8 cellular contexts compared by ENCODE assay signal in the genomic region with DNA sequence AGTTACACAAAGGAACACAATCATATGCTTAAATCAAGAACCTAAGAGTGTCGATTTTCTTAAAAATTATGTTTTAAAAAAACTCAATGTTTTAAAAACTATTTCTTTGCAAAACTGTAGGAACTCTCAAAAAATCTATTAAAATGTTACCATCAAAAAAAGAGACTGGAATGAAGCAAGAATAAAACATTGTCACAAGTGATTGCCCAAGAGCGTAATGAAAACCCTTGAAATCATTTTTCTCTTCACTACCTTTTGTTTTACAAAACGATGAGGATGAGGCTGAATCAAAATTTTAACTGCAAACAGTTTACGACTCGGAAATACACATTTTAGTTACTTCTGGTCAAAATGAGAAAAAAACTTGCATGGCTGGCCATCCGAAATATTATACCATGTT. TPM values are rescaled to one million over a fixed set of nuclear protein-coding genes. Genes with fewer than 3 reads are reported as not detected.
A peak's percentile ranks its signal among the peaks of the same experiment; 100 is the strongest.
DNase-seq lines count a peak whose midpoint lies in the region; ATAC-seq, FAIRE-seq and TF ChIP-seq lines count a peak whose summit lies in the region.

No MANE protein-coding gene starts in this region.

- no peaks in the 10 kb centered on the region for H3K9me3 ChIP-seq in K562 (replicated peaks; ENCODE audit: control insufficient read depth, insufficient read depth, low read depth, low read length)
- H3K9me3 ChIP-seq in lung (ENCODE audit: control insufficient read depth in 2 of 2, insufficient read depth in 1 of 2, low read length in 1 of 2), result no peaks in the 10 kb centered on the region

- peak overlapping the region; percentile 94 for H3K4me3 Mint-ChIP-seq in activated naive CD4-positive, alpha-beta T cell treated with anti-CD3 and anti-CD28 coated beads for 36 hours
- H3K4me3 Mint-ChIP-seq in type B pancreatic cell, result peak overlapping the region; percentile 99

- no peak for TF ChIP-seq CTCF in K562 (IDR thresholded peaks at IDR 0.05 in 2 of 3, conservative IDR thresholded peaks at IDR 0.05 in 1 of 3; ENCODE audit: insufficient read depth in 2 of 3, low read depth in 1 of 3, low read length in 3 of 3)
- TF ChIP-seq CTCF in lung (IDR thresholded peaks at IDR 0.05; ENCODE audit: control extremely low read depth, extremely low read depth), result no peak
- TF ChIP-seq CTCF in type B pancreatic cell (conservative IDR thresholded peaks at IDR 0.05), result no peak

- WGBS in K562 (ENCODE audit: insufficient coverage, low coverage, missing lambda C conversion rate), result 0% methylated on average over 6 of the region's 6 CpGs
- 2 to 6% methylated on average over 6 of the region's 6 CpGs for WGBS in lung, 2 donors

- TF ChIP-seq EP300 in K562 (IDR thresholded peaks at IDR 0.05; ENCODE audit: low read length), result no peak

- peaks cover 41% of the 10 kb centered on the region for H3K36me3 ChIP-seq in K562 (ENCODE audit: control insufficient read depth, insufficient read depth, low read length)
- H3K36me3 ChIP-seq in lung (ENCODE audit: control insufficient read depth in 2 of 2, insufficient read depth in 2 of 2, low read length in 2 of 2), result peaks cover under 1 to 2% of the 10 kb centered on the region in 2 donors

- no peak for TF ChIP-seq RAD21 in K562 (CRISPR knock-in tag; conservative IDR thresholded peaks at IDR 0.05 in 1 of 2, IDR thresholded peaks at IDR 0.05 in 1 of 2)

- H3K36me3 Mint-ChIP-seq in activated naive CD4-positive, alpha-beta T cell treated with anti-CD3 and anti-CD28 coated beads for 36 hours (ENCODE audit: low read depth), result peaks cover 45% of the 10 kb centered on the region
- peaks cover 29% of the 10 kb centered on the region for H3K36me3 Mint-ChIP-seq in type B pancreatic cell

- POLR2A ChIA-PET in K562 (lab: Yijun Ruan, JAX), result interaction anchor here (0.9 to 2.3 kb wide), 5 partner anchors 10 to 25 kb away, joined by 3 to 12 read pairs (median 7); no protein-coding TSS in a partner anchor

- peaks cover 55% of the 10 kb centered on the region for H3K4me1 Mint-ChIP-seq in activated naive CD4-positive, alpha-beta T cell treated with anti-CD3 and anti-CD28 coated beads for 36 hours (ENCODE audit: low read depth)
- H3K4me1 Mint-ChIP-seq in type B pancreatic cell (ENCODE audit: unreplicated experiment), result peaks cover 26% of the 10 kb centered on the region

- H3K4me2 ChIP-seq in K562 (ENCODE audit: insufficient read depth, low read length), result peak overlapping the region; percentile 97

- in situ Hi-C loops in K562 (cut with MboI), result no loop called here

- no TSS peak for BruUV-seq in K562 (replicated peaks; lab: Mats Ljungman, UMichigan)

- H3K27ac ChIP-seq in K562 (ENCODE audit: extremely low read depth, low read depth, low read length), result peak overlapping the region; percentile 98
- no peak overlapping the region for H3K27ac ChIP-seq in lung (ENCODE audit: low read depth in 1 of 2, low read length in 1 of 2)

- no peak for DNase-seq in activated naive CD4-positive, alpha-beta T cell treated with anti-CD3 and anti-CD28 coated beads for 36 hours
- no peak for DNase-seq in activated naive CD4-positive, alpha-beta T cell (lab: John Stamatoyannopoulos, UW)
- DNase-seq in K562 (ENCODE audit: extremely low read depth in 1 of 4, low spot score in 3 of 4), result no peak
- no peak for DNase-seq in lung (ENCODE audit: low spot score)
- DNase-seq in type B pancreatic cell (ENCODE audit: extremely low spot score, unreplicated experiment), result no peak
- no peak for DNase-seq in SW480 (ENCODE audit: low spot score)
- no peak for DNase-seq in HuH-7.5 (ENCODE audit: low spot score)
- no peak for DNase-seq in NCI-H2107 (lab: John Stamatoyannopoulos, UW)

- H3K27me3 Mint-ChIP-seq in activated naive CD4-positive, alpha-beta T cell treated with anti-CD3 and anti-CD28 coated beads for 36 hours (ENCODE audit: low read depth), result no peaks in the 10 kb centered on the region
- H3K27me3 Mint-ChIP-seq in type B pancreatic cell, result no peaks in the 10 kb centered on the region

- H3K9ac ChIP-seq in K562 (ENCODE audit: insufficient read depth in 1 of 2, low read depth in 2 of 2, low read length in 2 of 2), result peak overlapping the region; percentile 98 to 100; a peak in 3 of 4 replicates

- peak overlapping the region; percentile 100 for H3K27ac Mint-ChIP-seq in activated naive CD4-positive, alpha-beta T cell treated with anti-CD3 and anti-CD28 coated beads for 36 hours
- peak overlapping the region; percentile 100 for H3K27ac Mint-ChIP-seq in type B pancreatic cell

- CTCF ChIA-PET in activated naive CD4-positive, alpha-beta T cell treated with anti-CD3 and anti-CD28 coated beads for 36 hours (lab: Charles Lee), result interaction anchor here (1.4 to 2.4 kb wide), 3 partner anchors 46 to 86 kb away, joined by 3 to 6 read pairs (median 4); no protein-coding TSS in a partner anchor
- CTCF ChIA-PET in K562 (lab: Yijun Ruan, JAX; ENCODE audit: low intra/inter-chr PET ratio), result no interaction called here

- H3K4me3 ChIP-seq in K562, result peak overlapping the region; percentile 70
- peak overlapping the region; percentile 92 for H3K4me3 ChIP-seq in lung

- H3K4me1 ChIP-seq in K562 (replicated peaks in 1 of 2; ENCODE audit: control insufficient read depth in 2 of 2, insufficient read depth in 2 of 2, low read length in 2 of 2) (peaks cover 7 to 16% of the 10 kb centered on the region in 2 experiments; a peak in 4 of 5 replicates), lung (ENCODE audit: control insufficient read depth in 2 of 2, insufficient read depth in 2 of 2, low read length in 2 of 2) (peaks cover 4 to 13% of the 10 kb centered on the region in 2 donors)

- FAIRE-seq in K562 (lab: Jason Lieb, UNC), result no peak

- TF ChIP-seq POLR2A in K562 (conservative IDR thresholded peaks at IDR 0.05), result no peak

- peaks cover 98% of the 10 kb centered on the region for H3K79me2 ChIP-seq in K562 (ENCODE audit: control insufficient read depth, insufficient read depth, low read length)

- no peak overlapping the region for H2AFZ ChIP-seq in K562 (ENCODE audit: low read depth, low read length)

- ATAC-seq in K562, result no peak
- ATAC-seq in lung (ENCODE audit: insufficient read depth, low FRiP score), result no peak

- no peaks in the 10 kb centered on the region for H3K9me3 Mint-ChIP-seq in activated naive CD4-positive, alpha-beta T cell treated with anti-CD3 and anti-CD28 coated beads for 36 hours
- H3K9me3 Mint-ChIP-seq in type B pancreatic cell, result no peaks in the 10 kb centered on the region

- no peaks in the 10 kb centered on the region for H3K9me1 ChIP-seq in K562 (ENCODE audit: control insufficient read depth, insufficient read depth, low read length)

- H3K27me3 ChIP-seq in K562 (ENCODE audit: control insufficient read depth in 2 of 2, insufficient read depth in 2 of 2, low read length in 2 of 2), result no peaks in the 10 kb centered on the region
- H3K27me3 ChIP-seq in lung (ENCODE audit: control insufficient read depth, insufficient read depth), result no peaks in the 10 kb centered on the region

- H4K20me1 ChIP-seq in K562 (replicated peaks; ENCODE audit: control insufficient read depth, insufficient read depth, low read length), result peaks cover 9% of the 10 kb centered on the region; the same call in 1 of the 2 replicates

- intact Hi-C loops in activated naive CD4-positive, alpha-beta T cell treated with anti-CD3 and anti-CD28 coated beads for 36 hours (cut with micrococcal nuclease), result loop anchor here (5.0 to 10.0 kb wide), 2 partner anchors 131 to 1181 kb away; no protein-coding TSS in a partner anchor
- intact Hi-C loops in K562 (cut with micrococcal nuclease), result loop anchor here (10.0 kb wide), 1 partner anchor 289 kb away; the partner anchor contains the start of gene ABI1

RNA-seq across cellular contexts. Expression of gene YME1L1, which starts 0.9 kb away (rescaled TPM):
- total RNA-seq in activated naive CD4-positive, alpha-beta T cell treated with anti-CD3 and anti-CD28 coated beads for 36 hours, result 100 to 1,000 TPM; 107 to 108 TPM
- total RNA-seq in K562 (2011; cell fraction: chromatin; rRNA removed; ENCODE audit: low replicate concordance), result 42.7 and 99.2 TPM in 2 replicates
- 25.0 and 27.5 TPM in 2 replicates for total RNA-seq in K562 (2011; cell fraction: nucleolus; rRNA removed)
- 49.3 and 76.3 TPM in 2 replicates for total RNA-seq in K562 (2011; cell fraction: nucleoplasm; rRNA removed)
- total RNA-seq in K562 (2014; rRNA removed) (82.5 and 159 TPM in 2 replicates), K562 (2014; rRNA removed; fragmentation: Illumina TruSeq; extraction: Trizol) (136 and 152 TPM in 2 replicates), K562 (2015; rRNA removed; fragmentation: Illumina TruSeq; extraction: Trizol) (131 and 133 TPM in 2 replicates), K562 (2021) (108 and 112 TPM in 2 replicates), lung (100 to 1,000 TPM in 1 of 2 donors, 10 to 100 TPM in 1; 79.6 to 153 TPM), type B pancreatic cell (ENCODE audit: low replicate concordance) (108 TPM in 2 replicates)
- polyA plus RNA-seq in K562 (2011; rRNA removed) (102 and 155 TPM in 2 replicates), K562 (2014; fragmentation: Illumina TruSeq; extraction: Trizol) (118 and 128 TPM in 2 replicates), K562 (2014; fragmentation: Nextera tagmentation; extraction: Ambion mirVana) (10 to 100 TPM; 32.7 to 41.6 TPM), K562 (2014; rRNA removed) (76.6 and 79.9 TPM in 2 replicates), lung (10 to 100 TPM; 23.3 to 60.0 TPM)
- 24.4 and 47.4 TPM in 2 replicates for polyA plus RNA-seq in K562 (2011; cell fraction: cytosol; rRNA removed)
- 23.1 and 35.5 TPM in 2 replicates for polyA plus RNA-seq in K562 (2011; cell fraction: nucleus; rRNA removed)
- polyA plus RNA-seq in K562 (2012), result 86.1 and 92.3 TPM in 2 replicates
- 118 and 135 TPM in 2 replicates for polyA minus RNA-seq in K562 (2011; rRNA and poly(A)+ RNA removed)
- 53.4 and 60.8 TPM in 2 replicates for polyA minus RNA-seq in K562 (2011; cell fraction: cytosol; rRNA and poly(A)+ RNA removed)
- polyA minus RNA-seq in K562 (2011; cell fraction: nucleus; rRNA and poly(A)+ RNA removed), result 22.9 and 38.9 TPM in 2 replicates

RNA-seq across cellular contexts. Expression of gene MASTL, which starts 1.8 kb away (rescaled TPM):
- 10 to 100 TPM; 50.7 to 51.3 TPM for total RNA-seq in activated naive CD4-positive, alpha-beta T cell treated with anti-CD3 and anti-CD28 coated beads for 36 hours
- total RNA-seq in K562 (2011; cell fraction: chromatin; rRNA removed; ENCODE audit: low replicate concordance), result 19.7 and 67.4 TPM in 2 replicates
- 15.2 and 18.7 TPM in 2 replicates for total RNA-seq in K562 (2011; cell fraction: nucleolus; rRNA removed)
- total RNA-seq in K562 (2011; cell fraction: nucleoplasm; rRNA removed), result 20.9 and 24.3 TPM in 2 replicates
- total RNA-seq in K562 (2014; rRNA removed) (26.0 and 26.9 TPM in 2 replicates), K562 (2014; rRNA removed; fragmentation: Illumina TruSeq; extraction: Trizol) (29.3 and 32.7 TPM in 2 replicates), K562 (2015; rRNA removed; fragmentation: Illumina TruSeq; extraction: Trizol) (27.4 and 29.9 TPM in 2 replicates), K562 (2021) (16.7 and 17.5 TPM in 2 replicates), lung (10 to 100 TPM in 1 of 2 donors, 1 to 10 TPM in 1; 7.6 to 12.2 TPM), type B pancreatic cell (ENCODE audit: low replicate concordance) (14.5 and 16.8 TPM in 2 replicates)
- polyA plus RNA-seq in K562 (2011; rRNA removed) (20.9 and 23.1 TPM in 2 replicates), K562 (2014; fragmentation: Illumina TruSeq; extraction: Trizol) (24.8 and 29.7 TPM in 2 replicates), K562 (2014; fragmentation: Nextera tagmentation; extraction: Ambion mirVana) (1 to 10 TPM; 6.8 to 8.0 TPM), K562 (2014; rRNA removed) (19.9 and 21.2 TPM in 2 replicates), lung (1 to 10 TPM; 4.5 to 5.0 TPM)
- 4.1 and 10.4 TPM in 2 replicates for polyA plus RNA-seq in K562 (2011; cell fraction: cytosol; rRNA removed)
- 14.4 and 15.4 TPM in 2 replicates for polyA plus RNA-seq in K562 (2011; cell fraction: nucleus; rRNA removed)
- polyA plus RNA-seq in K562 (2012), result 12.7 and 15.2 TPM in 2 replicates
- polyA minus RNA-seq in K562 (2011; rRNA and poly(A)+ RNA removed), result 26.6 and 35.3 TPM in 2 replicates
- 9.6 and 10.2 TPM in 2 replicates for polyA minus RNA-seq in K562 (2011; cell fraction: cytosol; rRNA and poly(A)+ RNA removed)
- 8.3 and 16.3 TPM in 2 replicates for polyA minus RNA-seq in K562 (2011; cell fraction: nucleus; rRNA and poly(A)+ RNA removed)

RNA-seq across cellular contexts. Expression of gene ANKRD26, which starts 53.0 kb away (rescaled TPM):
- 1 to 10 TPM; 4.6 to 6.6 TPM for total RNA-seq in activated naive CD4-positive, alpha-beta T cell treated with anti-CD3 and anti-CD28 coated beads for 36 hours
- total RNA-seq in K562 (2011; cell fraction: chromatin; rRNA removed; ENCODE audit: low replicate concordance), result 8.7 and 40.3 TPM in 2 replicates
- total RNA-seq in K562 (2011; cell fraction: nucleolus; rRNA removed), result 4.2 and 4.7 TPM in 2 replicates
- 7.6 and 10.1 TPM in 2 replicates for total RNA-seq in K562 (2011; cell fraction: nucleoplasm; rRNA removed)
- total RNA-seq in K562 (2014; rRNA removed) (4.6 and 4.9 TPM in 2 replicates), K562 (2014; rRNA removed; fragmentation: Illumina TruSeq; extraction: Trizol) (11.0 and 12.2 TPM in 2 replicates), K562 (2015; rRNA removed; fragmentation: Illumina TruSeq; extraction: Trizol) (11.9 and 12.3 TPM in 2 replicates), K562 (2021) (6.8 and 7.4 TPM in 2 replicates), lung (10 to 100 TPM in 1 of 2 donors, 1 to 10 TPM in 1; 5.6 to 23.5 TPM), type B pancreatic cell (ENCODE audit: low replicate concordance) (8.6 and 14.0 TPM in 2 replicates)
- polyA plus RNA-seq in K562 (2011; rRNA removed) (4.0 and 4.2 TPM in 2 replicates), K562 (2014; fragmentation: Illumina TruSeq; extraction: Trizol) (5.3 and 6.8 TPM in 2 replicates), K562 (2014; fragmentation: Nextera tagmentation; extraction: Ambion mirVana) (1 to 10 TPM; 2.3 to 2.7 TPM), K562 (2014; rRNA removed) (3.6 and 7.3 TPM in 2 replicates), lung (1 to 10 TPM; 1.1 to 2.1 TPM)
- polyA plus RNA-seq in K562 (2011; cell fraction: cytosol; rRNA removed), result 0.31 and 0.99 TPM in 2 replicates
- polyA plus RNA-seq in K562 (2011; cell fraction: nucleus; rRNA removed), result 3.2 and 3.3 TPM in 2 replicates
- 4.3 and 4.7 TPM in 2 replicates for polyA plus RNA-seq in K562 (2012)
- 10.2 and 11.9 TPM in 2 replicates for polyA minus RNA-seq in K562 (2011; rRNA and poly(A)+ RNA removed)
- 3.8 and 4.1 TPM in 2 replicates for polyA minus RNA-seq in K562 (2011; cell fraction: cytosol; rRNA and poly(A)+ RNA removed)
- polyA minus RNA-seq in K562 (2011; cell fraction: nucleus; rRNA and poly(A)+ RNA removed), result 4.7 and 8.4 TPM in 2 replicates
